8 cellular contexts compared by ENCODE assay signal in genomic region chr1:147241955-147242448, GRCh38. TPM values are rescaled to one million over a fixed set of nuclear protein-coding genes. Genes with fewer than 3 reads are reported as not detected.
DNase-seq lines count a peak whose midpoint lies in the region; ATAC-seq, FAIRE-seq and TF ChIP-seq lines count a peak whose summit lies in the region.

No MANE protein-coding gene starts in this region.

- H3K4me2 ChIP-seq in OCI-LY1 (ENCODE audit: low read length) (peak overlapping the region; percentile 83), H1 (ENCODE audit: insufficient read depth in 1 of 2, low read depth in 2 of 2, low read length in 2 of 2) (peak overlapping the region; percentile 4 to 64), neural progenitor cell (peak overlapping the region; percentile 64)

- H3K23ac ChIP-seq in H1 (ENCODE audit: insufficient read length) = no peak overlapping the region

- no peaks in the 10 kb centered on the region for H3K27me3 ChIP-seq in CD4-positive, alpha-beta T cell (ENCODE audit: control insufficient read depth, insufficient read depth, low read length)
- H3K27me3 ChIP-seq in OCI-LY1 (ENCODE audit: insufficient read depth, low read length) = no peaks in the 10 kb centered on the region
- no peaks in the 10 kb centered on the region for H3K27me3 ChIP-seq in H1 (replicated peaks in 1 of 4; ENCODE audit: control insufficient read depth in 3 of 4, extremely low read depth in 1 of 4, insufficient read depth in 3 of 4, low read length in 3 of 4)
- peaks cover 9% of the 10 kb centered on the region for H3K27me3 ChIP-seq in neural progenitor cell

- H2BK20ac ChIP-seq in H1 (ENCODE audit: low read length) = no peak overlapping the region

- 67% methylated on average over 9 of the region's 9 CpGs; no CpG with 5 or more reads in 1 of the 2 experiments for whole genome bisulfite sequencing in H1 (ENCODE audit: extremely low coverage in 1 of 2, insufficient coverage in 1 of 2, insufficient read length in 1 of 2, insufficient replicate concordance in 2 of 2, low coverage in 1 of 2, low lambda C conversion rate in 2 of 2, missing lambda C conversion rate in 1 of 2), 2 experiments

- no peak overlapping the region; the same call in 1 of the 2 replicates for H4K8ac ChIP-seq in H1 (ENCODE audit: extremely low read depth, insufficient read depth, low read length)

- H3F3A ChIP-seq in OCI-LY1 (ENCODE audit: insufficient read depth, low read length) (no peaks in the 10 kb centered on the region), neural progenitor cell (ENCODE audit: low read depth) (peaks cover 9% of the 10 kb centered on the region)

- H3K27ac Mint-ChIP-seq in CD4-positive, alpha-beta T cell = peak overlapping the region; percentile 56
- H3K27ac Mint-ChIP-seq in neural progenitor cell = no peak overlapping the region

- H3K36me3 ChIP-seq in OCI-LY1 (ENCODE audit: insufficient read depth, low read length) = no peaks in the 10 kb centered on the region; the same call in 1 of the 2 replicates
- no peaks in the 10 kb centered on the region for H3K36me3 ChIP-seq in H1 (ENCODE audit: control insufficient read depth in 2 of 4, insufficient read depth in 4 of 4, low read length in 3 of 4)
- H3K36me3 ChIP-seq in neural progenitor cell = no peaks in the 10 kb centered on the region

- H3K4ac ChIP-seq in H1 (replicated peaks; ENCODE audit: insufficient read length, low read depth, low read length) = no peak overlapping the region

- no peak for FAIRE-seq in H1 (lab: Jason Lieb, UNC)

- no peaks in the 10 kb centered on the region for H3K27me3 Mint-ChIP-seq in CD4-positive, alpha-beta T cell
- H3K27me3 Mint-ChIP-seq in neural progenitor cell (ENCODE audit: insufficient read depth, low read depth) = no peaks in the 10 kb centered on the region

- peak overlapping the region; percentile 79 for H4K91ac ChIP-seq in H1 (replicated peaks; ENCODE audit: insufficient read length, low read length)

- TF ChIP-seq EP300 in H1 (IDR thresholded peaks at IDR 0.05; ENCODE audit: borderline replicate concordance in 1 of 2, low read depth in 2 of 2, low read length in 2 of 2) = no peak

- no peak overlapping the region for H2AK5ac ChIP-seq in H1 (ENCODE audit: low read depth, low read length)

- intact Hi-C loops in CD4-positive, alpha-beta T cell (cut with DNase I, micrococcal nuclease) = loop anchor here (1.0 to 5.0 kb wide), 2 partner anchors 70 to 160 kb away; partner anchors contain the start of gene PRKAB2 (in 2 of the 2)

- H3K14ac ChIP-seq in H1 (ENCODE audit: insufficient read length) = no peak overlapping the region

- peak overlapping the region; percentile 93 for H3K9ac ChIP-seq in OCI-LY1 (ENCODE audit: low read length)
- no peak overlapping the region for H3K9ac ChIP-seq in H1 (replicated peaks in 1 of 4; ENCODE audit: extremely low read depth in 1 of 4, low read depth in 3 of 4, low read length in 3 of 4)
- no peak overlapping the region for H3K9ac ChIP-seq in neural progenitor cell

- peak overlapping the region; percentile 96 for H2AFZ ChIP-seq in OCI-LY1 (ENCODE audit: low read length)
- peak overlapping the region; percentile 54; the same call in 1 of the 2 replicates for H2AFZ ChIP-seq in H1 (ENCODE audit: low read length)
- peak overlapping the region; percentile 68 for H2AFZ ChIP-seq in neural progenitor cell (replicated peaks)

- 0 out of 2 replicates have a peak overlapping the region, but pooled peaks have one; percentile 24 for H3K18ac ChIP-seq in H1 (ENCODE audit: extremely low read depth, low read length)

- peaks cover 4% of the 10 kb centered on the region for H3K36me3 Mint-ChIP-seq in CD4-positive, alpha-beta T cell (ENCODE audit: low read depth)
- H3K36me3 Mint-ChIP-seq in neural progenitor cell = peaks cover 11% of the 10 kb centered on the region

- no peak overlapping the region for H2BK120ac ChIP-seq in H1 (replicated peaks; ENCODE audit: low read depth, low read length)

- no peak overlapping the region for H2BK15ac ChIP-seq in H1 (ENCODE audit: low read length)

- CTCF ChIA-PET in CD4-positive, alpha-beta T cell (lab: Charles Lee) = interaction anchor here (0.7 to 2.7 kb wide), 12 partner anchors 10 to 99 kb away, joined by 3 to 33 read pairs (median 6); partner anchors contain the start of genes FMO5 and PRKAB2
- CTCF ChIA-PET in H1 (lab: Charles Lee; ENCODE audit: partially characterized antibody) = interaction anchor here (0.7 to 2.2 kb wide), 7 partner anchors 15 to 160 kb away, joined by 3 to 22 read pairs (median 5); partner anchors contain the start of genes FMO5 and PRKAB2

- H3K4me3 ChIP-seq in OCI-LY1 (ENCODE audit: low read depth, low read length, poor library complexity, severe bottlenecking) (peak overlapping the region; percentile 83), H1 (ENCODE audit: extremely low read depth in 1 of 4, insufficient read depth in 2 of 4, low read depth in 3 of 4, low read length in 4 of 4) (peak overlapping the region in 3 of 4 experiments; percentile 14 to 98 (median 83); a peak in 4 of 8 replicates), neural progenitor cell (peak overlapping the region; percentile 94)

- POLR2A ChIA-PET in CD4-positive, alpha-beta T cell (lab: Charles Lee) = interaction anchor here (0.6 to 3.5 kb wide), 6 partner anchors 16 to 157 kb away, joined by 3 to 49 read pairs (median 5); partner anchors contain the start of genes FMO5 and PRKAB2
- POLR2A ChIA-PET in H1 (lab: Charles Lee; ENCODE audit: partially characterized antibody) = interaction anchor here (0.6 to 3.9 kb wide), 6 partner anchors 17 to 196 kb away, joined by 3 to 48 read pairs (median 4); partner anchors contain the start of gene FMO5

- no peaks in the 10 kb centered on the region for H3K9me2 ChIP-seq in OCI-LY1 (ENCODE audit: low read depth, low read length)

- H3K79me1 ChIP-seq in H1 (ENCODE audit: low read depth, low read length) = peaks cover 4% of the 10 kb centered on the region; the same call in 1 of the 2 replicates

- H3K9me3 ChIP-seq in CD4-positive, alpha-beta T cell (ENCODE audit: control insufficient read depth, low read length) = no peaks in the 10 kb centered on the region
- no peaks in the 10 kb centered on the region for H3K9me3 ChIP-seq in OCI-LY1 (ENCODE audit: low read length)
- peaks cover 0 to 5% of the 10 kb centered on the region in 2 experiments; a peak in 1 of 4 replicates for H3K9me3 ChIP-seq in H1 (ENCODE audit: insufficient read depth in 2 of 2, low read depth in 1 of 2, low read length in 1 of 2)
- no peaks in the 10 kb centered on the region for H3K9me3 ChIP-seq in neural progenitor cell (ENCODE audit: low read depth)

- peak overlapping the region; percentile 85 for H3K4me3 Mint-ChIP-seq in CD4-positive, alpha-beta T cell
- H3K4me3 Mint-ChIP-seq in neural progenitor cell = peak overlapping the region; percentile 88

- H3K56ac ChIP-seq in H1 (replicated peaks; ENCODE audit: insufficient read length, low read depth, low read length) = no peak overlapping the region

- H4K5ac ChIP-seq in H1 (ENCODE audit: insufficient read length, low read depth, low read length) = no peak overlapping the region

- H3K27ac ChIP-seq in CD4-positive, alpha-beta T cell (ENCODE audit: low read depth, low read length) = no peak overlapping the region
- no peak overlapping the region for H3K27ac ChIP-seq in OCI-LY1 (ENCODE audit: low read depth, low read length, poor library complexity, severe bottlenecking)
- no peak overlapping the region; the same call in 1 of the 2 replicates for H3K27ac ChIP-seq in H1 (ENCODE audit: low read depth, low read length)
- H3K27ac ChIP-seq in neural progenitor cell = no peak overlapping the region

- H3K79me2 ChIP-seq in OCI-LY1 (ENCODE audit: insufficient read depth, low read length) (peaks cover 33% of the 10 kb centered on the region), H1 (ENCODE audit: control insufficient read depth in 1 of 2, insufficient read depth in 2 of 2, low read length in 2 of 2) (peaks cover 9 to 40% of the 10 kb centered on the region in 2 experiments), neural progenitor cell (ENCODE audit: low read depth) (peaks cover 41% of the 10 kb centered on the region)

- H3K4me1 Mint-ChIP-seq in CD4-positive, alpha-beta T cell (ENCODE audit: low read depth) = peaks cover 43% of the 10 kb centered on the region
- peaks cover 20% of the 10 kb centered on the region for H3K4me1 Mint-ChIP-seq in neural progenitor cell

- H3K4me1 ChIP-seq in OCI-LY1 (ENCODE audit: insufficient read depth, low read length, severe bottlenecking) = peaks cover 30% of the 10 kb centered on the region
- H3K4me1 ChIP-seq in H1 (replicated peaks in 1 of 4; ENCODE audit: control insufficient read depth in 3 of 4, insufficient read depth in 4 of 4, low read length in 3 of 4) = peaks cover 0 to 10% (median 2%) of the 10 kb centered on the region in 4 experiments; a peak in 4 of 7 replicates
- peaks cover 28% of the 10 kb centered on the region for H3K4me1 ChIP-seq in neural progenitor cell

- H3K9me3 Mint-ChIP-seq in CD4-positive, alpha-beta T cell = no peaks in the 10 kb centered on the region
- H3K9me3 Mint-ChIP-seq in neural progenitor cell = peaks cover 7% of the 10 kb centered on the region

- ATAC-seq in CD4-positive, alpha-beta T cell (ENCODE audit: poor library complexity) = no peak

- no peak for TF ChIP-seq RAD21 in H1 (IDR thresholded peaks at IDR 0.05 in 1 of 2, conservative IDR thresholded peaks at IDR 0.05 in 1 of 2; ENCODE audit: low read depth in 2 of 2, low read length in 2 of 2)

- no peak for DNase-seq in CD4-positive, alpha-beta T cell
- no peak for DNase-seq in H1 (ENCODE audit: low read depth in 1 of 2, low spot score in 2 of 2)
- DNase-seq in neural progenitor cell (ENCODE audit: low spot score) = no peak
- DNase-seq in DMS114 treated with DMSO at 0.1 percent for 48 hours (lab: John Stamatoyannopoulos, UW; ENCODE audit: unreplicated experiment) = no peak
- no peak for DNase-seq in KG1 (lab: John Stamatoyannopoulos, UW)
- no peak for DNase-seq in NCI-H524 treated with DMSO at 0.1 percent for 48 hours (lab: John Stamatoyannopoulos, UW)
- no peak for DNase-seq in hippocampal formation (lab: John Stamatoyannopoulos, UW)

- no peak overlapping the region for H2BK12ac ChIP-seq in H1 (ENCODE audit: low read depth, low read length)

- no peak overlapping the region for H2BK5ac ChIP-seq in H1 (ENCODE audit: low read depth, low read length)

- peaks cover 4% of the 10 kb centered on the region; the same call in 1 of the 2 replicates for H3K23me2 ChIP-seq in H1 (ENCODE audit: low read depth, low read length)

- no peak for TF ChIP-seq POLR2A in H1 (IDR thresholded peaks at IDR 0.05; ENCODE audit: control extremely low read depth in 1 of 2, low read depth in 2 of 2, low read length in 2 of 2)

- TF ChIP-seq CTCF in CD4-positive, alpha-beta T cell (IDR thresholded peaks at IDR 0.05) = no peak
- TF ChIP-seq CTCF in OCI-LY1 (IDR thresholded peaks at IDR 0.05; ENCODE audit: low read length) = no peak
- no peak for TF ChIP-seq CTCF in H1 (IDR thresholded peaks at IDR 0.05; ENCODE audit: control extremely low read depth in 1 of 3, insufficient read depth in 1 of 3, low read depth in 1 of 3, low read length in 3 of 3)
- no peak for TF ChIP-seq CTCF in neural progenitor cell (IDR thresholded peaks at IDR 0.05)

- H4K20me1 ChIP-seq in OCI-LY1 (ENCODE audit: insufficient read depth, low read length) (no peaks in the 10 kb centered on the region), H1 (replicated peaks in 1 of 2; ENCODE audit: control insufficient read depth in 1 of 2, insufficient read depth in 2 of 2, low read length in 2 of 2) (peaks cover 0 to 1% of the 10 kb centered on the region in 2 experiments), neural progenitor cell (ENCODE audit: low read depth) (peaks cover 16% of the 10 kb centered on the region)

RNA-seq across cellular contexts. Expression of gene CHD1L, which starts 0.5 kb away (rescaled TPM):
- 10 to 100 TPM; 22.0 to 22.8 TPM for total RNA-seq in CD4-positive, alpha-beta T cell
- 49.9 and 51.2 TPM in 2 replicates for total RNA-seq in H1 (2021; fragmentation: NEBNext Ultra II Directional; extraction: Animal tissue kit (Norgen Biotek cat#: 25700))
- 12.4 and 20.2 TPM in 2 replicates for polyA plus RNA-seq in H1 (2011; rRNA removed)
- 29.8 TPM for polyA plus RNA-seq in H1 (2011; cell fraction: cytosol; rRNA removed)
- 17.5 TPM for polyA plus RNA-seq in H1 (2011; cell fraction: nucleus; rRNA removed)
- polyA plus RNA-seq in H1 (2012, experiment 1 of 2) = 33.4 to 39.8 TPM (median 35.2 TPM) in 4 replicates
- polyA plus RNA-seq in H1 (2012, experiment 2 of 2) = 7.6 TPM
- 34.2 TPM for polyA plus RNA-seq in H1 (2013, experiment 1 of 2)
- polyA plus RNA-seq in H1 (2013, experiment 2 of 2) = 34.1 TPM
- 23.2 and 26.2 TPM in 2 replicates for polyA minus RNA-seq in H1 (2011; rRNA and poly(A)+ RNA removed)
- polyA minus RNA-seq in H1 (2011; cell fraction: cytosol; rRNA and poly(A)+ RNA removed) = 20.2 TPM
- 25.1 TPM for polyA minus RNA-seq in H1 (2011; cell fraction: nucleus; rRNA and poly(A)+ RNA removed)
- 88.5 and 118 TPM in 2 replicates for total RNA-seq in neural progenitor cell (ENCODE audit: low replicate concordance)

RNA-seq across cellular contexts. Expression of gene FMO5, which starts 16.9 kb away (rescaled TPM):
- total RNA-seq in CD4-positive, alpha-beta T cell = under 1 TPM; 0.41 to 0.67 TPM
- 0.34 TPM in 2 replicates for total RNA-seq in H1 (2021; fragmentation: NEBNext Ultra II Directional; extraction: Animal tissue kit (Norgen Biotek cat#: 25700))
- polyA plus RNA-seq in H1 (2011; rRNA removed) = 0.16 and 0.27 TPM in 2 replicates
- polyA plus RNA-seq in H1 (2011; cell fraction: cytosol; rRNA removed) = 0.23 TPM
- 0.16 TPM for polyA plus RNA-seq in H1 (2011; cell fraction: nucleus; rRNA removed)
- polyA plus RNA-seq in H1 (2012, experiment 1 of 2) = 0.48 to 0.80 TPM (median 0.63 TPM) in 4 replicates
- polyA plus RNA-seq in H1 (2012, experiment 2 of 2) = not detected
- 0.47 TPM for polyA plus RNA-seq in H1 (2013, experiment 1 of 2)
- polyA plus RNA-seq in H1 (2013, experiment 2 of 2) = 0.61 TPM
- 0.10 and 0.25 TPM in 2 replicates for polyA minus RNA-seq in H1 (2011; rRNA and poly(A)+ RNA removed)
- not detected for polyA minus RNA-seq in H1 (2011; cell fraction: cytosol; rRNA and poly(A)+ RNA removed)
- polyA minus RNA-seq in H1 (2011; cell fraction: nucleus; rRNA and poly(A)+ RNA removed) = 0.70 TPM
- 0.28 and 0.82 TPM in 2 replicates for total RNA-seq in neural progenitor cell (ENCODE audit: low replicate concordance)
